8 cellular contexts compared by ENCODE assay signal in the genomic region with DNA sequence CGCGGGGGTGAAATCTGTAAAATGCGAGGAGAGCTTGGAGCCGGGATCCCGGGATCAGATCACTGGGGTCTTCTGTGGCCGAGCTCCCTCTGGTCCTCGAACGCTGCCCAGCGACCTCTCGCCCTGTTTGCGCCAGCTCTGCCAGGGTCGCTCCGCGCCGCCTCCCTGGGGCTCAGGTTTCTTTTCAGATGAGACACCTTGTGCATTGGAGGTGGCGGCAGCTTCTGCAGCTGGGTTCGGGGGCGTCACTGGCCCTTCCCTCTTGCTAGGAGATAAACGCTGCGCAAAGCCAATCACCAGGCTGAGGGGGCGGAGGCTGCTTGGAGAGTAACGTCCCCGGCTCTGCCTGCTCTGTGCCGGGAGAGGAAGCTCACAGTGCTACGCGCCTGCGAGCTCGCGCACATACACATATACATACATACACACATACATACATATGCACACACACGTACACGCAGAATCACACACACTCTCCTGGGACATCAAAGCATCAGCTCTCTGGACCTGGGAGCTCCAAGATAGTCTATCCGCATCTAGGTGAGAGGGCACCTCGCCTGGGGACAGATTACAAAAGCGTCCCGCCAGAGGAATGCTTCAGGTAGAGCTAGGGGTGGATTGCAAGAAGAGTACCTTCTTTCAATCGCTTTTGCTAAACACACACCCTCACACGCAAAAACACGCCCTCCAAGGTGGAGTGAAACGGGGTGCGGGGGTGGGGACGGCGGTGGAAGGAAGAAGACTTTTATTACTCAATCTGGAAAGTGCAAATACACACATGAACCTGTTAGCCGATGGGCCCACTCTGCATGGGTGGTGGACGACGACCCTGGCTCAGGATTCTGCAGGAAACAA. TPM values are rescaled to one million over a fixed set of nuclear protein-coding genes. Genes with fewer than 3 reads are reported as not detected.
DNase-seq lines count a peak whose midpoint lies in the region; ATAC-seq and TF ChIP-seq lines count a peak whose summit lies in the region.

A gene with protein sequence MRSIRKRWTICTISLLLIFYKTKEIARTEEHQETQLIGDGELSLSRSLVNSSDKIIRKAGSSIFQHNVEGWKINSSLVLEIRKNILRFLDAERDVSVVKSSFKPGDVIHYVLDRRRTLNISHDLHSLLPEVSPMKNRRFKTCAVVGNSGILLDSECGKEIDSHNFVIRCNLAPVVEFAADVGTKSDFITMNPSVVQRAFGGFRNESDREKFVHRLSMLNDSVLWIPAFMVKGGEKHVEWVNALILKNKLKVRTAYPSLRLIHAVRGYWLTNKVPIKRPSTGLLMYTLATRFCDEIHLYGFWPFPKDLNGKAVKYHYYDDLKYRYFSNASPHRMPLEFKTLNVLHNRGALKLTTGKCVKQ (minus strand): TSS at position 247 of the 852 bp plus-strand sequence. CDS start 327 bp downstream, outside the sequence.

- H3K4me3 Mint-ChIP-seq in WTC11, result peak within 1 kb of the TSS; percentile 90

- DNase-seq in NCI-H2107 treated with DMSO at 0.1 percent for 48 hours (lab: John Stamatoyannopoulos, UW; ENCODE audit: unreplicated experiment) (peak; percentile 58), WTC11 (ENCODE audit: low spot score) (peak; percentile 85), cardiac fibroblast (ENCODE audit: low read depth in 2 of 2) (peak; percentile 62 to 65), kidney epithelial cell (ENCODE audit: low read depth) (peak; percentile 34), RKO (ENCODE audit: low spot score) (no peak)
- DNase-seq in stimulated activated CD4-positive, alpha-beta T cell treated with anti-CD3 and anti-CD28 coated beads, Interleukin-15, amount 100 ng/mL, for 1 hour (ENCODE audit: low read depth in 1 of 2, low spot score in 1 of 2), result peak; percentile 75

- H3K36me3 Mint-ChIP-seq in WTC11, result no peaks in the 10 kb centered on the region

- H3K36me3 ChIP-seq in kidney epithelial cell (ENCODE audit: control insufficient read depth, insufficient read depth, low read length), result no peaks in the 10 kb centered on the region

- ATAC-seq in GM18499 (IDR thresholded peaks at IDR 0.05; ENCODE audit: insufficient read depth, unreplicated experiment) (peak; percentile 51), HG02938 (IDR thresholded peaks at IDR 0.05; ENCODE audit: unreplicated experiment) (peak; percentile 72), WTC11 (peak; percentile 87)

- H3K9me3 Mint-ChIP-seq in WTC11, result no peaks in the 10 kb centered on the region

- no peak within 1 kb of the TSS for H3K27ac Mint-ChIP-seq in WTC11

- CTCF ChIA-PET in WTC11 (lab: Charles Lee), result interaction anchor here (0.5 to 2.3 kb wide), 10 partner anchors 110 to 488 kb away, joined by 3 to 13 read pairs (median 4); no protein-coding TSS in a partner anchor

- POLR2A ChIA-PET in WTC11 (lab: Charles Lee), result interaction anchor here (0.8 kb wide), 1 partner anchor 61 kb away, joined by 3 read pairs; no protein-coding TSS in a partner anchor

- H3K4me3 ChIP-seq in cardiac fibroblast (replicated peaks in 1 of 2; ENCODE audit: low read depth in 2 of 2, low read length in 2 of 2) (peak within 1 kb of the TSS; percentile 53 to 64), kidney epithelial cell (ENCODE audit: low read depth, low read length) (peak within 1 kb of the TSS; percentile 57)

- H3K27me3 Mint-ChIP-seq in WTC11 (ENCODE audit: low read depth), result peaks cover 68% of the 10 kb centered on the region

- H3K4me1 Mint-ChIP-seq in WTC11, result peaks cover 38% of the 10 kb centered on the region

- no peak for TF ChIP-seq CTCF in WTC11 (IDR thresholded peaks at IDR 0.05)
- TF ChIP-seq CTCF in cardiac fibroblast (IDR thresholded peaks at IDR 0.05; ENCODE audit: low read depth, low read length), result no peak
- no peak for TF ChIP-seq CTCF in kidney epithelial cell (IDR thresholded peaks at IDR 0.05; ENCODE audit: insufficient read depth, low read length, poor library complexity, severe bottlenecking)

- no peaks in the 10 kb centered on the region for H3K27me3 ChIP-seq in kidney epithelial cell (ENCODE audit: control insufficient read depth, insufficient read depth, low read length)

TF ChIP-seq in WTC11, 78 proteins besides CTCF, POLR2A, EP300 and RAD21 (continues in another document):
- TF ChIP-seq, protein P1, sequence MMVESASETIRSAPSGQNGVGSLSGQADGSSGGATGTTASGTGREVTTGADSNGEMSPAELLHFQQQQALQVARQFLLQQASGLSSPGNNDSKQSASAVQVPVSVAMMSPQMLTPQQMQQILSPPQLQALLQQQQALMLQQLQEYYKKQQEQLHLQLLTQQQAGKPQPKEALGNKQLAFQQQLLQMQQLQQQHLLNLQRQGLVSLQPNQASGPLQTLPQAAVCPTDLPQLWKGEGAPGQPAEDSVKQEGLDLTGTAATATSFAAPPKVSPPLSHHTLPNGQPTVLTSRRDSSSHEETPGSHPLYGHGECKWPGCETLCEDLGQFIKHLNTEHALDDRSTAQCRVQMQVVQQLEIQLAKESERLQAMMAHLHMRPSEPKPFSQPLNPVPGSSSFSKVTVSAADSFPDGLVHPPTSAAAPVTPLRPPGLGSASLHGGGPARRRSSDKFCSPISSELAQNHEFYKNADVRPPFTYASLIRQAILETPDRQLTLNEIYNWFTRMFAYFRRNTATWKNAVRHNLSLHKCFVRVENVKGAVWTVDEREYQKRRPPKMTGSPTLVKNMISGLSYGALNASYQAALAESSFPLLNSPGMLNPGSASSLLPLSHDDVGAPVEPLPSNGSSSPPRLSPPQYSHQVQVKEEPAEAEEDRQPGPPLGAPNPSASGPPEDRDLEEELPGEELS (CRISPR knock-in tag; IDR thresholded peaks at IDR 0.05), result no peak
- TF ChIP-seq, protein P2, sequence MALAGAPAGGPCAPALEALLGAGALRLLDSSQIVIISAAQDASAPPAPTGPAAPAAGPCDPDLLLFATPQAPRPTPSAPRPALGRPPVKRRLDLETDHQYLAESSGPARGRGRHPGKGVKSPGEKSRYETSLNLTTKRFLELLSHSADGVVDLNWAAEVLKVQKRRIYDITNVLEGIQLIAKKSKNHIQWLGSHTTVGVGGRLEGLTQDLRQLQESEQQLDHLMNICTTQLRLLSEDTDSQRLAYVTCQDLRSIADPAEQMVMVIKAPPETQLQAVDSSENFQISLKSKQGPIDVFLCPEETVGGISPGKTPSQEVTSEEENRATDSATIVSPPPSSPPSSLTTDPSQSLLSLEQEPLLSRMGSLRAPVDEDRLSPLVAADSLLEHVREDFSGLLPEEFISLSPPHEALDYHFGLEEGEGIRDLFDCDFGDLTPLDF (CRISPR knock-in tag; IDR thresholded peaks at IDR 0.05), result no peak
- TF ChIP-seq ZNF219 (CRISPR knock-in tag; IDR thresholded peaks at IDR 0.05; ENCODE audit: borderline replicate concordance) (no peak), MYBL2 (CRISPR knock-in tag; IDR thresholded peaks at IDR 0.05) (no peak), IRF2 (CRISPR knock-in tag; IDR thresholded peaks at IDR 0.05; ENCODE audit: borderline replicate concordance, low read depth) (no peak), ZNF317 (CRISPR knock-in tag; IDR thresholded peaks at IDR 0.05; ENCODE audit: borderline replicate concordance, low read depth) (no peak), ZNF138 (CRISPR knock-in tag; conservative IDR thresholded peaks at IDR 0.05) (peak; percentile 19; the same call in 1 of the 2 replicates), ZNF232 (CRISPR knock-in tag; IDR thresholded peaks at IDR 0.05) (no peak), SMAD3 (CRISPR knock-in tag; IDR thresholded peaks at IDR 0.05; ENCODE audit: borderline replicate concordance) (no peak), NFATC4 (CRISPR knock-in tag; IDR thresholded peaks at IDR 0.05) (no peak), MXD4 (CRISPR knock-in tag; IDR thresholded peaks at IDR 0.05; ENCODE audit: borderline replicate concordance) (no peak), ZBTB21 (CRISPR knock-in tag; IDR thresholded peaks at IDR 0.05; ENCODE audit: borderline replicate concordance) (no peak), SP1 (CRISPR knock-in tag; conservative IDR thresholded peaks at IDR 0.05) (peak; percentile 58), RELA (CRISPR knock-in tag; IDR thresholded peaks at IDR 0.05; ENCODE audit: borderline replicate concordance) (no peak)
- TF ChIP-seq, protein P3, sequence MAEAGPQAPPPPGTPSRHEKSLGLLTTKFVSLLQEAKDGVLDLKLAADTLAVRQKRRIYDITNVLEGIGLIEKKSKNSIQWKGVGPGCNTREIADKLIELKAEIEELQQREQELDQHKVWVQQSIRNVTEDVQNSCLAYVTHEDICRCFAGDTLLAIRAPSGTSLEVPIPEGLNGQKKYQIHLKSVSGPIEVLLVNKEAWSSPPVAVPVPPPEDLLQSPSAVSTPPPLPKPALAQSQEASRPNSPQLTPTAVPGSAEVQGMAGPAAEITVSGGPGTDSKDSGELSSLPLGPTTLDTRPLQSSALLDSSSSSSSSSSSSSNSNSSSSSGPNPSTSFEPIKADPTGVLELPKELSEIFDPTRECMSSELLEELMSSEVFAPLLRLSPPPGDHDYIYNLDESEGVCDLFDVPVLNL (CRISPR knock-in tag; IDR thresholded peaks at IDR 0.05; ENCODE audit: borderline replicate concordance, low read depth), result no peak
- TF ChIP-seq, protein P4, sequence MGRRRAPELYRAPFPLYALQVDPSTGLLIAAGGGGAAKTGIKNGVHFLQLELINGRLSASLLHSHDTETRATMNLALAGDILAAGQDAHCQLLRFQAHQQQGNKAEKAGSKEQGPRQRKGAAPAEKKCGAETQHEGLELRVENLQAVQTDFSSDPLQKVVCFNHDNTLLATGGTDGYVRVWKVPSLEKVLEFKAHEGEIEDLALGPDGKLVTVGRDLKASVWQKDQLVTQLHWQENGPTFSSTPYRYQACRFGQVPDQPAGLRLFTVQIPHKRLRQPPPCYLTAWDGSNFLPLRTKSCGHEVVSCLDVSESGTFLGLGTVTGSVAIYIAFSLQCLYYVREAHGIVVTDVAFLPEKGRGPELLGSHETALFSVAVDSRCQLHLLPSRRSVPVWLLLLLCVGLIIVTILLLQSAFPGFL (CRISPR knock-in tag; IDR thresholded peaks at IDR 0.05; ENCODE audit: borderline replicate concordance), result no peak
- TF ChIP-seq, protein P5, sequence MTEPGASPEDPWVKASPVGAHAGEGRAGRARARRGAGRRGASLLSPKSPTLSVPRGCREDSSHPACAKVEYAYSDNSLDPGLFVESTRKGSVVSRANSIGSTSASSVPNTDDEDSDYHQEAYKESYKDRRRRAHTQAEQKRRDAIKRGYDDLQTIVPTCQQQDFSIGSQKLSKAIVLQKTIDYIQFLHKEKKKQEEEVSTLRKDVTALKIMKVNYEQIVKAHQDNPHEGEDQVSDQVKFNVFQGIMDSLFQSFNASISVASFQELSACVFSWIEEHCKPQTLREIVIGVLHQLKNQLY (CRISPR knock-in tag; IDR thresholded peaks at IDR 0.05), result no peak
- TF ChIP-seq, protein P6, sequence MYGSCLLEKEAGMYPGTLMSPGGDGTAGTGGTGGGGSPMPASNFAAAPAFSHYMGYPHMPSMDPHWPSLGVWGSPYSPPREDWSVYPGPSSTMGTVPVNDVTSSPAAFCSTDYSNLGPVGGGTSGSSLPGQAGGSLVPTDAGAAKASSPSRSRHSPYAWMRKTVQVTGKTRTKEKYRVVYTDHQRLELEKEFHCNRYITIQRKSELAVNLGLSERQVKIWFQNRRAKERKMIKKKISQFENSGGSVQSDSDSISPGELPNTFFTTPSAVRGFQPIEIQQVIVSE (CRISPR knock-in tag; IDR thresholded peaks at IDR 0.05; ENCODE audit: borderline replicate concordance), result no peak

RNA-seq across cellular contexts. Expression of the gene that starts here (rescaled TPM):
- total RNA-seq in WTC11 (2021), result 0.76 to 1.3 TPM (median 0.96 TPM) in 3 replicates
- total RNA-seq in kidney epithelial cell, result 0.21 and 2.3 TPM in 2 replicates
